12 cellular contexts compared by ENCODE assay signal in the genomic region with DNA sequence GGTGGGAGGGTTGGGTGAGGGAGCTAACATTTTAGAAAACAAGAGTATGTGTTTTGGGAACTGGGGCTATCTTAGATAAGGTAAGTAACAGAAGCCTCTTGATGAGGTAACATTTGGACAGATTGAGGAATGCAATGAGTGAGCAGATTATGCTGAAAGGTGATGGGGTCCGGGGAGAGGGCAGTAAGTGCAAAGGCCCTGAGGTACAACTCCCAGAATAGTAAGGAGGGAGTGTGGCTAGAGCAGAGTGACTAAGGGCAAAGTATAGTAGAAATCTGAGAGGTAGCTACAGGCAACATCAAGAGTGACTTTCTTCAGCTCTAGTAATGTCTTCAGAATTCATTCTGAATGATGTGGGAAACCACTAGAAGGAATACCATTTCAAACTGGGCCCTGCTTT. TPM values are rescaled to one million over a fixed set of nuclear protein-coding genes. Genes with fewer than 3 reads are reported as not detected.
DNase-seq lines count a peak whose midpoint lies in the region; ATAC-seq, FAIRE-seq and TF ChIP-seq lines count a peak whose summit lies in the region.
"Had no signal": no experiment of that assay in that cellular context is flagged by ENCODE, and none has a peak within 500 bp of the region (broad histone marks: within the 10 kb centered on the region; RNA-seq: fewer than 3 reads in every experiment).

No MANE protein-coding gene starts in this region.

- H3K56ac ChIP-seq in IMR-90 (ENCODE audit: extremely low read depth, insufficient read depth, low read length), result no peak overlapping the region
- no peak overlapping the region for H3K56ac ChIP-seq in H1 (replicated peaks; ENCODE audit: insufficient read length, low read depth, low read length)

- H3K4ac ChIP-seq in IMR-90 (ENCODE audit: low read depth, low read length), result no peak overlapping the region
- no peak overlapping the region for H3K4ac ChIP-seq in H1 (replicated peaks; ENCODE audit: insufficient read length, low read depth, low read length)
- no peak overlapping the region for H3K4ac ChIP-seq in neuronal stem cell (ENCODE audit: low read length)

- no peaks in the 10 kb centered on the region for H3K79me2 ChIP-seq in H1 (ENCODE audit: control insufficient read depth in 1 of 2, insufficient read depth in 2 of 2, low read length in 2 of 2)

- H2AFZ ChIP-seq in IMR-90 (replicated peaks; ENCODE audit: low read length, poor library complexity) (no peak overlapping the region), H1 (ENCODE audit: low read length) (no peak overlapping the region), neuronal stem cell (ENCODE audit: low read length) (peak overlapping the region; percentile 11)

- H3K9me3 ChIP-seq in IMR-90 (ENCODE audit: control insufficient read depth, insufficient read depth, low read length) (no peaks in the 10 kb centered on the region), H1 (ENCODE audit: insufficient read depth in 2 of 2, low read depth in 1 of 2, low read length in 1 of 2) (peaks cover 2 to 3% of the 10 kb centered on the region in 2 experiments; a peak in 1 of 4 replicates), neuronal stem cell (replicated peaks in 1 of 2; ENCODE audit: control insufficient read depth in 2 of 2, insufficient read depth in 1 of 2, low read depth in 1 of 2, low read length in 2 of 2) (no peaks in the 10 kb centered on the region)
- H3K9me3 ChIP-seq: A549 had no signal

- no peak overlapping the region for H2BK120ac ChIP-seq in IMR-90 (ENCODE audit: low read depth, low read length)
- no peak overlapping the region for H2BK120ac ChIP-seq in H1 (replicated peaks; ENCODE audit: low read depth, low read length)
- H2BK120ac ChIP-seq in neuronal stem cell (ENCODE audit: low read depth, low read length), result no peak overlapping the region

- H3K4me3 ChIP-seq in IMR-90 (ENCODE audit: insufficient read depth, low read depth, low read length), result no peak overlapping the region
- no peak overlapping the region for H3K4me3 ChIP-seq in H1 (ENCODE audit: extremely low read depth in 1 of 4, insufficient read depth in 2 of 4, low read depth in 3 of 4, low read length in 4 of 4)
- H3K4me3 ChIP-seq in neuronal stem cell (ENCODE audit: low read length in 2 of 2), result no peak overlapping the region
- H3K4me3 ChIP-seq: A549, BLaER1 had no signal

- no TSS peak for BruUV-seq in IMR-90 (replicated peaks; lab: Mats Ljungman, UMichigan)

- TF ChIP-seq CTCF in IMR-90 (conservative IDR thresholded peaks at IDR 0.05; ENCODE audit: low read depth, low read length) (no peak), H1 (IDR thresholded peaks at IDR 0.05; ENCODE audit: control extremely low read depth in 1 of 3, insufficient read depth in 1 of 3, low read depth in 1 of 3, low read length in 3 of 3) (no peak)

- H3K18ac ChIP-seq in IMR-90 (ENCODE audit: low read depth, low read length) (no peak overlapping the region), H1 (ENCODE audit: extremely low read depth, low read length) (no peak overlapping the region), neuronal stem cell (ENCODE audit: low read length) (no peak overlapping the region)

- no peak overlapping the region for H4K5ac ChIP-seq in IMR-90 (ENCODE audit: low read depth, low read length)
- no peak overlapping the region for H4K5ac ChIP-seq in H1 (ENCODE audit: insufficient read length, low read depth, low read length)

- POLR2A ChIA-PET in IMR-90 (lab: Charles Lee; ENCODE audit: unreplicated experiment), result no interaction called here
- POLR2A ChIA-PET in H1 (lab: Charles Lee; ENCODE audit: partially characterized antibody), result no interaction called here

- H2BK20ac ChIP-seq in IMR-90 (ENCODE audit: low read depth, low read length) (no peak overlapping the region), H1 (ENCODE audit: low read length) (no peak overlapping the region)

- H4K91ac ChIP-seq in IMR-90 (ENCODE audit: insufficient read depth, low read depth, low read length) (no peak overlapping the region), H1 (replicated peaks; ENCODE audit: insufficient read length, low read length) (no peak overlapping the region), neuronal stem cell (ENCODE audit: low read depth, low read length, poor library complexity) (no peak overlapping the region)

- no peaks in the 10 kb centered on the region for H3K9me1 ChIP-seq in IMR-90 (ENCODE audit: insufficient read depth, low read length)

- no peak for DNase-seq in IMR-90
- DNase-seq in H1 (ENCODE audit: low read depth in 1 of 2, low spot score in 2 of 2), result no peak
- DNase-seq in neuronal stem cell (ENCODE audit: low spot score), result no peak
- no peak for DNase-seq in NCI-H1092 (lab: John Stamatoyannopoulos, UW)
- no peak for DNase-seq in NCI-H2171 treated with DMSO at 0.1 percent for 48 hours (lab: John Stamatoyannopoulos, UW)
- no peak for DNase-seq in NCI-H2029 (lab: John Stamatoyannopoulos, UW)
- DNase-seq: CD8-positive, alpha-beta memory T cell had no signal

- ATAC-seq in IMR-90 (ENCODE audit: low read depth) (no peak), HG03520 (IDR thresholded peaks at IDR 0.05; ENCODE audit: unreplicated experiment) (no peak)
- ATAC-seq: A549, HCT116 had no signal

- H2AK9ac ChIP-seq in IMR-90 (replicated peaks; ENCODE audit: low read depth, low read length, poor library complexity), result no peak overlapping the region

- H3K4me1 ChIP-seq in IMR-90 (ENCODE audit: control insufficient read depth, insufficient read depth, low read length) (no peaks in the 10 kb centered on the region), H1 (replicated peaks in 1 of 4; ENCODE audit: control insufficient read depth in 3 of 4, insufficient read depth in 4 of 4, low read length in 3 of 4) (no peaks in the 10 kb centered on the region), neuronal stem cell (ENCODE audit: control insufficient read depth in 2 of 2, insufficient read depth in 1 of 2, low read depth in 1 of 2, low read length in 2 of 2) (peaks cover 1 to 3% of the 10 kb centered on the region in 2 donors)
- H3K4me1 ChIP-seq: A549, BLaER1 had no signal

- H4K8ac ChIP-seq in IMR-90 (ENCODE audit: low read depth in 2 of 2, low read length in 2 of 2) (no peak overlapping the region), H1 (ENCODE audit: extremely low read depth, insufficient read depth, low read length) (no peak overlapping the region), neuronal stem cell (ENCODE audit: low read depth, low read length) (no peak overlapping the region)

- H2BK5ac ChIP-seq in IMR-90 (ENCODE audit: low read depth, low read length, poor library complexity, severe bottlenecking) (no peak overlapping the region), H1 (ENCODE audit: low read depth, low read length) (no peak overlapping the region), neuronal stem cell (ENCODE audit: low read length) (no peak overlapping the region)

- H2BK12ac ChIP-seq in H1 (ENCODE audit: low read depth, low read length) (no peak overlapping the region), neuronal stem cell (ENCODE audit: low read length) (no peak overlapping the region)

- peak overlapping the region; percentile 26; the same call in 1 of the 2 replicates for H3K4me2 ChIP-seq in IMR-90 (ENCODE audit: low read depth, low read length)
- no peak overlapping the region for H3K4me2 ChIP-seq in H1 (ENCODE audit: insufficient read depth in 1 of 2, low read depth in 2 of 2, low read length in 2 of 2)
- H3K4me2 ChIP-seq in neuronal stem cell (ENCODE audit: insufficient read depth, low read length, poor library complexity, severe bottlenecking), result no peak overlapping the region
- H3K4me2 ChIP-seq: A549, BLaER1 had no signal

- no peaks in the 10 kb centered on the region; the same call in 1 of the 2 replicates for H3K23me2 ChIP-seq in H1 (ENCODE audit: low read depth, low read length)

- H3K27me3 ChIP-seq in IMR-90 (ENCODE audit: control insufficient read depth, insufficient read depth, low read length), result no peaks in the 10 kb centered on the region
- no peaks in the 10 kb centered on the region for H3K27me3 ChIP-seq in H1 (replicated peaks in 1 of 4; ENCODE audit: control insufficient read depth in 3 of 4, extremely low read depth in 1 of 4, insufficient read depth in 3 of 4, low read length in 3 of 4)
- H3K27me3 ChIP-seq in neuronal stem cell (ENCODE audit: control insufficient read depth in 3 of 3, insufficient read depth in 3 of 3, low read depth in 1 of 3, low read length in 3 of 3), result no peaks in the 10 kb centered on the region
- H3K27me3 ChIP-seq: BLaER1 had no signal

- H3K23ac ChIP-seq in IMR-90 (ENCODE audit: low read depth, low read length) (no peak overlapping the region), H1 (ENCODE audit: insufficient read length) (no peak overlapping the region), neuronal stem cell (ENCODE audit: low read depth, low read length, poor library complexity) (no peak overlapping the region)

- H3K27ac ChIP-seq in IMR-90 (ENCODE audit: insufficient read depth, low read length) (no peak overlapping the region), H1 (ENCODE audit: low read depth, low read length) (no peak overlapping the region), neuronal stem cell (replicated peaks; ENCODE audit: low read length) (no peak overlapping the region)
- H3K27ac ChIP-seq: A549, BLaER1 had no signal

- no CpG with 5 or more reads among the region's 1 CpG for WGBS in IMR-90 (ENCODE audit: extremely low coverage in 2 of 2, insufficient read length in 1 of 2), 2 experiments
- WGBS in H1 (ENCODE audit: extremely low coverage in 1 of 2, insufficient coverage in 1 of 2, insufficient read length in 1 of 2, insufficient replicate concordance in 2 of 2, low coverage in 1 of 2, low lambda C conversion rate in 2 of 2, missing lambda C conversion rate in 1 of 2), 2 experiments, result 88% methylated on average over 1 of the region's 1 CpG; no CpG with 5 or more reads in 1 of the 2 experiments
- no CpG with 5 or more reads among the region's 1 CpG for WGBS in neuronal stem cell (ENCODE audit: extremely low coverage in 2 of 2, insufficient read length in 2 of 2, insufficient replicate concordance in 1 of 2), 2 donors

- TF ChIP-seq POLR2A in IMR-90 (IDR thresholded peaks at IDR 0.05; ENCODE audit: low read depth, low read length) (no peak), H1 (IDR thresholded peaks at IDR 0.05; ENCODE audit: control extremely low read depth in 1 of 2, low read depth in 2 of 2, low read length in 2 of 2) (no peak)

- H2BK15ac ChIP-seq in IMR-90 (ENCODE audit: low read depth, low read length) (no peak overlapping the region), H1 (ENCODE audit: low read length) (no peak overlapping the region), neuronal stem cell (ENCODE audit: low read length) (no peak overlapping the region)

- H2AK5ac ChIP-seq in IMR-90 (ENCODE audit: low read depth, low read length), result no peak overlapping the region
- no peak overlapping the region for H2AK5ac ChIP-seq in H1 (ENCODE audit: low read depth, low read length)
- H2AK5ac ChIP-seq in neuronal stem cell (ENCODE audit: low read depth, low read length), result no peak overlapping the region

- no peak overlapping the region for H3K9ac ChIP-seq in IMR-90 (ENCODE audit: low read depth, low read length)
- H3K9ac ChIP-seq in H1 (replicated peaks in 1 of 4; ENCODE audit: extremely low read depth in 1 of 4, low read depth in 3 of 4, low read length in 3 of 4), result no peak overlapping the region
- no peak overlapping the region for H3K9ac ChIP-seq in neuronal stem cell (ENCODE audit: low read depth, low read length, poor library complexity)
- H3K9ac ChIP-seq: BLaER1 had no signal

- no peaks in the 10 kb centered on the region for H3K79me1 ChIP-seq in IMR-90 (ENCODE audit: low read depth in 1 of 2, low read length in 2 of 2)
- H3K79me1 ChIP-seq in H1 (ENCODE audit: low read depth, low read length), result no peaks in the 10 kb centered on the region
- no peaks in the 10 kb centered on the region for H3K79me1 ChIP-seq in neuronal stem cell (ENCODE audit: low read depth, low read length)

- no peak for FAIRE-seq in H1 (lab: Jason Lieb, UNC)
- FAIRE-seq: A549, H54 had no signal

- H3K36me3 ChIP-seq in IMR-90 (ENCODE audit: control insufficient read depth, insufficient read depth, low read length), result no peaks in the 10 kb centered on the region
- no peaks in the 10 kb centered on the region for H3K36me3 ChIP-seq in H1 (ENCODE audit: control insufficient read depth in 2 of 4, insufficient read depth in 4 of 4, low read length in 3 of 4)
- H3K36me3 ChIP-seq in neuronal stem cell (replicated peaks in 1 of 2; ENCODE audit: control insufficient read depth in 2 of 2, insufficient read depth in 2 of 2, low read length in 2 of 2), result no peaks in the 10 kb centered on the region
- H3K36me3 ChIP-seq: BLaER1 had no signal

- intact Hi-C loops in IMR-90 (cut with micrococcal nuclease), result no loop called here

- TF ChIP-seq EP300 in H1 (IDR thresholded peaks at IDR 0.05; ENCODE audit: borderline replicate concordance in 1 of 2, low read depth in 2 of 2, low read length in 2 of 2), result no peak

- no peak for TF ChIP-seq RAD21 in IMR-90 (IDR thresholded peaks at IDR 0.05; ENCODE audit: low read length)
- TF ChIP-seq RAD21 in H1 (IDR thresholded peaks at IDR 0.05 in 1 of 2, conservative IDR thresholded peaks at IDR 0.05 in 1 of 2; ENCODE audit: low read depth in 2 of 2, low read length in 2 of 2), result no peak

- no peak overlapping the region for H3K14ac ChIP-seq in IMR-90 (replicated peaks; ENCODE audit: low read depth, low read length)
- no peak overlapping the region for H3K14ac ChIP-seq in H1 (ENCODE audit: insufficient read length)
- H3K14ac ChIP-seq in neuronal stem cell (ENCODE audit: low read length), result no peak overlapping the region

- CTCF ChIA-PET in IMR-90 (lab: Yijun Ruan, JAX) (no interaction called here), H1 (lab: Charles Lee; ENCODE audit: partially characterized antibody) (interaction anchor here (1.2 kb wide), 1 partner anchor 9 kb away, joined by 4 read pairs; no protein-coding TSS in a partner anchor)

- in situ Hi-C loops in IMR-90 (cut with MboI; ENCODE audit: low sequenced_read_pairs), result no loop called here

- dilution Hi-C loops in IMR-90 (cut with HindIII; ENCODE audit: low sequenced_read_pairs, unreplicated experiment), result no loop called here

- H4K20me1 ChIP-seq in IMR-90 (ENCODE audit: insufficient read depth, low read length), result no peaks in the 10 kb centered on the region
- H4K20me1 ChIP-seq in H1 (replicated peaks in 1 of 2; ENCODE audit: control insufficient read depth in 1 of 2, insufficient read depth in 2 of 2, low read length in 2 of 2), result no peaks in the 10 kb centered on the region
- H4K20me1 ChIP-seq: BLaER1 had no signal

RNA-seq across cellular contexts. Expression of gene FBXL17, which starts 38.9 kb away (rescaled TPM):
- total RNA-seq in IMR-90 (2012; rRNA removed), result 8.1 and 10.0 TPM in 2 replicates
- 3.2 and 3.9 TPM in 2 replicates for polyA plus RNA-seq in IMR-90 (2012; rRNA removed)
- polyA plus RNA-seq in IMR-90 (2012; cell fraction: cytosol; rRNA removed), result 0.97 and 1.9 TPM in 2 replicates
- 2.9 and 3.1 TPM in 2 replicates for polyA plus RNA-seq in IMR-90 (2012; cell fraction: nucleus; rRNA removed; ENCODE audit: low replicate concordance)
- 3.4 and 4.3 TPM in 2 replicates for total RNA-seq in H1 (2021; fragmentation: NEBNext Ultra II Directional; extraction: Animal tissue kit (Norgen Biotek cat#: 25700))
- polyA plus RNA-seq in H1 (2011; rRNA removed), result 0.35 and 0.53 TPM in 2 replicates
- polyA plus RNA-seq in H1 (2011; cell fraction: cytosol; rRNA removed), result 0.93 TPM
- 2.6 TPM for polyA plus RNA-seq in H1 (2011; cell fraction: nucleus; rRNA removed)
- polyA plus RNA-seq in H1 (2012, experiment 1 of 2), result 3.1 to 3.8 TPM (median 3.4 TPM) in 4 replicates
- 0.25 TPM for polyA plus RNA-seq in H1 (2012, experiment 2 of 2)
- 0.91 TPM for polyA plus RNA-seq in H1 (2013, experiment 1 of 2)
- polyA plus RNA-seq in H1 (2013, experiment 2 of 2), result 0.83 TPM
- 4.2 and 6.0 TPM in 2 replicates for polyA minus RNA-seq in H1 (2011; rRNA and poly(A)+ RNA removed)
- polyA minus RNA-seq in H1 (2011; cell fraction: cytosol; rRNA and poly(A)+ RNA removed), result 7.9 TPM
- polyA minus RNA-seq in H1 (2011; cell fraction: nucleus; rRNA and poly(A)+ RNA removed), result 28.4 TPM
- 3.0 TPM for polyA plus RNA-seq in neuronal stem cell (2013, experiment 1 of 2)
- polyA plus RNA-seq in neuronal stem cell (2013, experiment 2 of 2), result 3.1 TPM
